In genomic region chr14:91872517-91873470, GRCh38 we compare ENCODE assay signal across 9 cellular contexts. TPM values are rescaled to one million over a fixed set of nuclear protein-coding genes. Genes with fewer than 3 reads are reported as not detected.
DNase-seq lines count a peak whose midpoint lies in the region; ATAC-seq, FAIRE-seq and TF ChIP-seq lines count a peak whose summit lies in the region.
"Had no signal": no experiment of that assay in that cellular context is flagged by ENCODE, and none has a peak within 500 bp of the region (broad histone marks: within the 10 kb centered on the region; RNA-seq: fewer than 3 reads in every experiment).

No MANE protein-coding gene starts in this region.

- no peak for TF ChIP-seq CTCF in RWPE1 (conservative IDR thresholded peaks at IDR 0.05; ENCODE audit: low read depth)
- no peak for TF ChIP-seq CTCF in coronary artery (IDR thresholded peaks at IDR 0.05)
- no peak for TF ChIP-seq CTCF in pancreas (IDR thresholded peaks at IDR 0.05)
- no peak for TF ChIP-seq CTCF in GM13977 (IDR thresholded peaks at IDR 0.05; ENCODE audit: extremely low read depth, insufficient read depth, missing control alignments)

- FAIRE-seq in pancreas (lab: Jason Lieb, UNC) = peak; percentile 45

- POLR2A ChIA-PET in RWPE1 (lab: Yijun Ruan, JAX; ENCODE audit: low non-redundant PET) = no interaction called here

- peak; percentile 19 for ATAC-seq in GM18511 (IDR thresholded peaks at IDR 0.05; ENCODE audit: unreplicated experiment)
- peak; percentile 13 for ATAC-seq in HG02763 (IDR thresholded peaks at IDR 0.05; ENCODE audit: unreplicated experiment)
- peak; percentile 75 to 84 (median 78) for ATAC-seq in pancreas

- no peak overlapping the region for H3K4me3 ChIP-seq in coronary artery
- peak overlapping the region in 1 of 4 donors; percentile 11 for H3K4me3 ChIP-seq in pancreas

- peaks cover 55 to 74% (median 63%) of the 10 kb centered on the region in 3 donors for H3K4me1 ChIP-seq in pancreas

- 37% methylated on average over 15 of the region's 15 CpGs for WGBS in pancreas, 2 donors

- H3K27ac ChIP-seq in RWPE1 (peak overlapping the region; percentile 44), coronary artery (peak overlapping the region; percentile 82 to 85), pancreas (peak overlapping the region; percentile 85 to 92 (median 88))
- H3K27ac ChIP-seq: neutrophil had no signal

- H3K36me3 ChIP-seq in pancreas = no peaks in the 10 kb centered on the region
- H3K36me3 ChIP-seq: neutrophil had no signal

- DNase-seq in RWPE1 (ENCODE audit: low spot score) (peak; percentile 16), coronary artery (ENCODE audit: low spot score) (peak; percentile 93), pancreas (peak; percentile 85 to 96 (median 90)), GM13977 (ENCODE audit: low spot score) (no peak), NCI-H2171 treated with DMSO at 0.1 percent for 48 hours (lab: John Stamatoyannopoulos, UW) (no peak), DMS114 treated with DMSO at 0.1 percent for 48 hours (lab: John Stamatoyannopoulos, UW; ENCODE audit: unreplicated experiment) (no peak)

- in situ Hi-C loops in GM13977 (cut with MboI; ENCODE audit: low pct_unique_long_range_greater_than_20kb, low sequenced_read_pairs, unreplicated experiment) = no loop called here

- no peaks in the 10 kb centered on the region for H3K27me3 ChIP-seq in pancreas
- H3K27me3 ChIP-seq: neutrophil had no signal

- CTCF ChIA-PET in RWPE1 (lab: Yijun Ruan, JAX) = interaction anchor here (0.5 to 0.7 kb wide), 2 partner anchors 312 to 1201 kb away, joined by 3 read pairs; no protein-coding TSS in a partner anchor

- no peaks in the 10 kb centered on the region for H3K9me3 ChIP-seq in pancreas
- H3K9me3 ChIP-seq: neutrophil had no signal

- intact Hi-C loops in pancreas (cut with DNase I) = no loop called here

RNA-seq across cellular contexts. Expression of gene TC2N, which starts 5.5 kb away (rescaled TPM):
- total RNA-seq in pancreas = 100 to 1,000 TPM in 5 of 6 donors, 10 to 100 TPM in 1; 96.5 to 215 (median 119) TPM
- polyA plus RNA-seq in pancreas = 10 to 100 TPM; 23.9 to 45.4 TPM

Comparison
In these comparisons a context has a peak if more than half of its experiments do, and no peak if none do; other contexts are left out.
1. ATAC-seq: peak in every context shown above with its lines; median percentile 78 in pancreas; 19 in GM18511; 13 in HG02763.
2. DNase-seq: peak in RWPE1 (single experiment), coronary artery (single experiment) and pancreas (6 of 6); none in GM13977 (single experiment), NCI-H2171 treated with DMSO at 0.1 percent for 48 hours (single experiment) and DMS114 treated with DMSO at 0.1 percent for 48 hours (single experiment).
3. Peak in every context shown above with its lines, with median percentiles within 50 percentile points of each other: H3K27ac ChIP-seq.